Comparison of ENCODE assay signal across 10 cellular contexts in genomic region chr11:116073854-116074837, GRCh38.
DNase-seq lines count a peak whose midpoint lies in the region; ATAC-seq and TF ChIP-seq lines count a peak whose summit lies in the region.
"Had no signal": no experiment of that assay in that cellular context is flagged by ENCODE, and none has a peak within 500 bp of the region (broad histone marks: within the 10 kb centered on the region; RNA-seq: fewer than 3 reads in every experiment).

No MANE protein-coding gene starts in this region.

- DNase-seq in NCI-H510A treated with DMSO at 0.1 percent for 48 hours (lab: John Stamatoyannopoulos, UW) (peak; percentile 96), hepatocyte (ENCODE audit: low spot score) (peak; percentile 63), ACHN (no peak), cortex of kidney (lab: John Stamatoyannopoulos, UW) (no peak)
- no peak for DNase-seq in activated T-helper 1 cell treated with anti-CD3 and anti-CD28 coated beads, Interleukin-12 subunit alpha, Interleukin-12 subunit beta, Interleukin-2, Interleukin-4 antibody, amounts not matched to agents 30 ng/mL and 10 ng/mL and 1 ng/mL, durations not matched to agents 14 hours and 24 hours and 36 hours (ENCODE audit: low spot score)
- DNase-seq: activated T-cell treated with anti-CD3 and anti-CD28 coated beads, Interleukin-2, amount 50 U/mL, for 4 hours; upper lobe of left lung had no signal

- no peak overlapping the region for H2AFZ ChIP-seq in hepatocyte

- H3K36me3 ChIP-seq in hepatocyte (replicated peaks; ENCODE audit: insufficient read depth, low read depth): no peaks in the 10 kb centered on the region
- H3K36me3 ChIP-seq: upper lobe of left lung had no signal

- ATAC-seq in GM18511 (IDR thresholded peaks at IDR 0.05; ENCODE audit: unreplicated experiment) (peak; percentile 90), HG02623 (IDR thresholded peaks at IDR 0.05; ENCODE audit: unreplicated experiment) (peak; percentile 67), GM21737 (IDR thresholded peaks at IDR 0.05; ENCODE audit: unreplicated experiment) (no peak)

- WGBS in hepatocyte (ENCODE audit: low lambda C conversion rate, missing lambda C conversion rate): 49% methylated on average over 18 of the region's 18 CpGs

- in situ Hi-C loops in ACHN (cut with HindIII; ENCODE audit: low pct_ligation_motif_present, low pct_unique_long_range_greater_than_20kb, low sequenced_read_pairs): no loop called here

- peaks cover 3% of the 10 kb centered on the region for H3K4me1 ChIP-seq in hepatocyte (ENCODE audit: insufficient read depth)

- H3K4me3 ChIP-seq in hepatocyte: no peak overlapping the region
- H3K4me3 ChIP-seq: upper lobe of left lung had no signal

- H3K4me3 Mint-ChIP-seq in activated T-helper 1 cell treated with anti-CD3 and anti-CD28 coated beads, Interleukin-12 subunit alpha, Interleukin-12 subunit beta, Interleukin-2, Interleukin-4 antibody, amounts not matched to agents 30 ng/mL and 10 ng/mL and 1 ng/mL, durations not matched to agents 14 hours and 24 hours and 36 hours: no peak overlapping the region
- H3K4me3 Mint-ChIP-seq: activated T-cell treated with anti-CD3 and anti-CD28 coated beads, Interleukin-2, amount 50 U/mL, for 4 hours had no signal

- no peaks in the 10 kb centered on the region for H3K9me3 ChIP-seq in hepatocyte (ENCODE audit: low read depth)
- H3K9me3 ChIP-seq: upper lobe of left lung had no signal

- H3K27ac Mint-ChIP-seq in activated T-helper 1 cell treated with anti-CD3 and anti-CD28 coated beads, Interleukin-12 subunit alpha, Interleukin-12 subunit beta, Interleukin-2, Interleukin-4 antibody, amounts not matched to agents 30 ng/mL and 10 ng/mL and 1 ng/mL, durations not matched to agents 14 hours and 24 hours and 36 hours: no peak overlapping the region

- no peaks in the 10 kb centered on the region for H4K20me1 ChIP-seq in hepatocyte (ENCODE audit: insufficient read depth, poor library complexity, severe bottlenecking)

- no peak overlapping the region for H3K4me2 ChIP-seq in hepatocyte

- no peaks in the 10 kb centered on the region for H3K36me3 Mint-ChIP-seq in activated T-helper 1 cell treated with anti-CD3 and anti-CD28 coated beads, Interleukin-12 subunit alpha, Interleukin-12 subunit beta, Interleukin-2, Interleukin-4 antibody, amounts not matched to agents 30 ng/mL and 10 ng/mL and 1 ng/mL, durations not matched to agents 14 hours and 24 hours and 36 hours (ENCODE audit: low read depth)

- peaks cover 5% of the 10 kb centered on the region for H3K27me3 Mint-ChIP-seq in activated T-helper 1 cell treated with anti-CD3 and anti-CD28 coated beads, Interleukin-12 subunit alpha, Interleukin-12 subunit beta, Interleukin-2, Interleukin-4 antibody, amounts not matched to agents 30 ng/mL and 10 ng/mL and 1 ng/mL, durations not matched to agents 14 hours and 24 hours and 36 hours (ENCODE audit: insufficient read depth)

- no peaks in the 10 kb centered on the region for H3K9me2 ChIP-seq in hepatocyte (replicated peaks; ENCODE audit: insufficient read depth)

- intact Hi-C loops in activated T-helper 1 cell treated with anti-CD3 and anti-CD28 coated beads, Interleukin-12 subunit alpha, Interleukin-12 subunit beta, Interleukin-2, Interleukin-4 antibody, amounts not matched to agents 30 ng/mL and 10 ng/mL and 1 ng/mL, durations not matched to agents 14 hours and 24 hours and 36 hours (cut with micrococcal nuclease): no loop called here

- H3K27me3 ChIP-seq in hepatocyte: peaks cover 17% of the 10 kb centered on the region
- H3K27me3 ChIP-seq: upper lobe of left lung had no signal

- no peaks in the 10 kb centered on the region for H3K79me2 ChIP-seq in hepatocyte

- peak overlapping the region; percentile 53 for H3K27ac ChIP-seq in hepatocyte
- H3K27ac ChIP-seq: upper lobe of left lung had no signal

- no peaks in the 10 kb centered on the region for H3K9me3 Mint-ChIP-seq in activated T-helper 1 cell treated with anti-CD3 and anti-CD28 coated beads, Interleukin-12 subunit alpha, Interleukin-12 subunit beta, Interleukin-2, Interleukin-4 antibody, amounts not matched to agents 30 ng/mL and 10 ng/mL and 1 ng/mL, durations not matched to agents 14 hours and 24 hours and 36 hours

- H3K4me1 Mint-ChIP-seq in activated T-helper 1 cell treated with anti-CD3 and anti-CD28 coated beads, Interleukin-12 subunit alpha, Interleukin-12 subunit beta, Interleukin-2, Interleukin-4 antibody, amounts not matched to agents 30 ng/mL and 10 ng/mL and 1 ng/mL, durations not matched to agents 14 hours and 24 hours and 36 hours (ENCODE audit: low read depth): no peaks in the 10 kb centered on the region

- TF ChIP-seq CTCF in hepatocyte (IDR thresholded peaks at IDR 0.05; ENCODE audit: poor library complexity): no peak

Comparison
In these comparisons a context has a peak if more than half of its experiments do, and no peak if none do; other contexts are left out.
1. DNase-seq: peak in NCI-H510A treated with DMSO at 0.1 percent for 48 hours (single experiment) and hepatocyte (single experiment); none in ACHN (single experiment), cortex of kidney (single experiment) and activated T-helper 1 cell treated with anti-CD3 and anti-CD28 coated beads, Interleukin-12 subunit alpha, Interleukin-12 subunit beta, Interleukin-2, Interleukin-4 antibody, amounts not matched to agents 30 ng/mL and 10 ng/mL and 1 ng/mL, durations not matched to agents 14 hours and 24 hours and 36 hours (single experiment).